ENCODE assay signal across 1 cellular context in genomic region chr10:62093863-62094291, GRCh38.
TF ChIP-seq lines count a peak whose summit lies in the region.

No MANE protein-coding gene starts in this region.

TF ChIP-seq in HepG2, 621 proteins besides CTCF, POLR2A, EP300 and RAD21 (continued from another document and continues in another):
- no peak for TF ChIP-seq GMEB1 (CRISPR knock-in tag; IDR thresholded peaks at IDR 0.05; ENCODE audit: borderline replicate concordance)
- TF ChIP-seq, protein P1, sequence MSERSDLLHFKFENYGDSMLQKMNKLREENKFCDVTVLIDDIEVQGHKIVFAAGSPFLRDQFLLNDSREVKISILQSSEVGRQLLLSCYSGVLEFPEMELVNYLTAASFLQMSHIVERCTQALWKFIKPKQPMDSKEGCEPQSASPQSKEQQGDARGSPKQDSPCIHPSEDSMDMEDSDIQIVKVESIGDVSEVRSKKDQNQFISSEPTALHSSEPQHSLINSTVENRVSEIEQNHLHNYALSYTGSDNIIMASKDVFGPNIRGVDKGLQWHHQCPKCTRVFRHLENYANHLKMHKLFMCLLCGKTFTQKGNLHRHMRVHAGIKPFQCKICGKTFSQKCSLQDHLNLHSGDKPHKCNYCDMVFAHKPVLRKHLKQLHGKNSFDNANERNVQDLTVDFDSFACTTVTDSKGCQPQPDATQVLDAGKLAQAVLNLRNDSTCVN (CRISPR knock-in tag; IDR thresholded peaks at IDR 0.05; ENCODE audit: borderline replicate concordance): no peak
- TF ChIP-seq FIP1L1 (IDR thresholded peaks at IDR 0.05; ENCODE audit: borderline replicate concordance, insufficient read depth, low read depth, low read length): no peak
- no peak for TF ChIP-seq GABPB1 (CRISPR knock-in tag; IDR thresholded peaks at IDR 0.05)
- TF ChIP-seq ZNF460 (CRISPR knock-in tag; IDR thresholded peaks at IDR 0.05; ENCODE audit: borderline replicate concordance): no peak
- TF ChIP-seq REXO4 (CRISPR knock-in tag; IDR thresholded peaks at IDR 0.05; ENCODE audit: borderline replicate concordance): no peak
- no peak for TF ChIP-seq HES4 (CRISPR knock-in tag; IDR thresholded peaks at IDR 0.05; ENCODE audit: borderline replicate concordance)
- TF ChIP-seq ZNF703 (CRISPR knock-in tag; IDR thresholded peaks at IDR 0.05; ENCODE audit: borderline replicate concordance): no peak
- no peak for TF ChIP-seq PREB (CRISPR knock-in tag; IDR thresholded peaks at IDR 0.05)
- TF ChIP-seq ZNF841 (CRISPR knock-in tag; IDR thresholded peaks at IDR 0.05; ENCODE audit: borderline replicate concordance): no peak
- TF ChIP-seq, protein P2, sequence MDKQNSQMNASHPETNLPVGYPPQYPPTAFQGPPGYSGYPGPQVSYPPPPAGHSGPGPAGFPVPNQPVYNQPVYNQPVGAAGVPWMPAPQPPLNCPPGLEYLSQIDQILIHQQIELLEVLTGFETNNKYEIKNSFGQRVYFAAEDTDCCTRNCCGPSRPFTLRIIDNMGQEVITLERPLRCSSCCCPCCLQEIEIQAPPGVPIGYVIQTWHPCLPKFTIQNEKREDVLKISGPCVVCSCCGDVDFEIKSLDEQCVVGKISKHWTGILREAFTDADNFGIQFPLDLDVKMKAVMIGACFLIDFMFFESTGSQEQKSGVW (CRISPR knock-in tag; IDR thresholded peaks at IDR 0.05; ENCODE audit: borderline replicate concordance): no peak
- TF ChIP-seq PRDM15 (CRISPR knock-in tag; IDR thresholded peaks at IDR 0.05): no peak
- TF ChIP-seq, protein P3, sequence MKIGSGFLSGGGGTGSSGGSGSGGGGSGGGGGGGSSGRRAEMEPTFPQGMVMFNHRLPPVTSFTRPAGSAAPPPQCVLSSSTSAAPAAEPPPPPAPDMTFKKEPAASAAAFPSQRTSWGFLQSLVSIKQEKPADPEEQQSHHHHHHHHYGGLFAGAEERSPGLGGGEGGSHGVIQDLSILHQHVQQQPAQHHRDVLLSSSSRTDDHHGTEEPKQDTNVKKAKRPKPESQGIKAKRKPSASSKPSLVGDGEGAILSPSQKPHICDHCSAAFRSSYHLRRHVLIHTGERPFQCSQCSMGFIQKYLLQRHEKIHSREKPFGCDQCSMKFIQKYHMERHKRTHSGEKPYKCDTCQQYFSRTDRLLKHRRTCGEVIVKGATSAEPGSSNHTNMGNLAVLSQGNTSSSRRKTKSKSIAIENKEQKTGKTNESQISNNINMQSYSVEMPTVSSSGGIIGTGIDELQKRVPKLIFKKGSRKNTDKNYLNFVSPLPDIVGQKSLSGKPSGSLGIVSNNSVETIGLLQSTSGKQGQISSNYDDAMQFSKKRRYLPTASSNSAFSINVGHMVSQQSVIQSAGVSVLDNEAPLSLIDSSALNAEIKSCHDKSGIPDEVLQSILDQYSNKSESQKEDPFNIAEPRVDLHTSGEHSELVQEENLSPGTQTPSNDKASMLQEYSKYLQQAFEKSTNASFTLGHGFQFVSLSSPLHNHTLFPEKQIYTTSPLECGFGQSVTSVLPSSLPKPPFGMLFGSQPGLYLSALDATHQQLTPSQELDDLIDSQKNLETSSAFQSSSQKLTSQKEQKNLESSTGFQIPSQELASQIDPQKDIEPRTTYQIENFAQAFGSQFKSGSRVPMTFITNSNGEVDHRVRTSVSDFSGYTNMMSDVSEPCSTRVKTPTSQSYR (CRISPR knock-in tag; IDR thresholded peaks at IDR 0.05; ENCODE audit: borderline replicate concordance): peak; percentile 56; the same call in 1 of the 2 replicates
- no peak for TF ChIP-seq ZFP36 (IDR thresholded peaks at IDR 0.05; ENCODE audit: borderline replicate concordance, low read depth, low read length, partially characterized antibody)
- TF ChIP-seq, protein P4, sequence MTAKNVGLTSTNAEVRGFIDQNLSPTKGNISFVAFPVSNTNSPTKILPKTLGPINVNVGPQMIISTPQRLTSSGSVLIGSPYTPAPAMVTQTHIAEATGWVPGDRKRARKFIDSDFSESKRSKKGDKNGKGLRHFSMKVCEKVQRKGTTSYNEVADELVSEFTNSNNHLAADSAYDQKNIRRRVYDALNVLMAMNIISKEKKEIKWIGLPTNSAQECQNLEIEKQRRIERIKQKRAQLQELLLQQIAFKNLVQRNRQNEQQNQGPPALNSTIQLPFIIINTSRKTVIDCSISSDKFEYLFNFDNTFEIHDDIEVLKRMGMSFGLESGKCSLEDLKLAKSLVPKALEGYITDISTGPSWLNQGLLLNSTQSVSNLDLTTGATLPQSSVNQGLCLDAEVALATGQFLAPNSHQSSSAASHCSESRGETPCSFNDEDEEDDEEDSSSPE (CRISPR knock-in tag; IDR thresholded peaks at IDR 0.05): no peak
- TF ChIP-seq SAFB2 (CRISPR knock-in tag; IDR thresholded peaks at IDR 0.05; ENCODE audit: borderline replicate concordance, low read depth): no peak
- no peak for TF ChIP-seq ZNF296 (CRISPR knock-in tag; conservative IDR thresholded peaks at IDR 0.05)
- TF ChIP-seq KAT8 (CRISPR knock-in tag; IDR thresholded peaks at IDR 0.05): peak; percentile 44; the same call in 1 of the 2 replicates
- TF ChIP-seq ZNF382 (CRISPR knock-in tag; IDR thresholded peaks at IDR 0.05; ENCODE audit: borderline replicate concordance): no peak
- TF ChIP-seq CCAR2 (optimal IDR thresholded peaks at IDR 0.05; ENCODE audit: low read depth, low read length): no peak
- TF ChIP-seq ZNF451 (CRISPR knock-in tag; IDR thresholded peaks at IDR 0.05): no peak
- no peak for TF ChIP-seq NFAT5 (CRISPR knock-in tag; IDR thresholded peaks at IDR 0.05)
- TF ChIP-seq ATF5 (CRISPR knock-in tag; IDR thresholded peaks at IDR 0.05; ENCODE audit: low read depth): no peak
- peak; percentile 95 for TF ChIP-seq MED1 (CRISPR knock-in tag; IDR thresholded peaks at IDR 0.05)
- no peak for TF ChIP-seq FOXO4 (CRISPR knock-in tag; conservative IDR thresholded peaks at IDR 0.05)
- TF ChIP-seq CAMTA2 (CRISPR knock-in tag; IDR thresholded peaks at IDR 0.05; ENCODE audit: borderline replicate concordance): no peak
- TF ChIP-seq ZNF205 (CRISPR knock-in tag; IDR thresholded peaks at IDR 0.05): peak; percentile 66; the same call in 1 of the 2 replicates
- TF ChIP-seq GZF1 (CRISPR knock-in tag; IDR thresholded peaks at IDR 0.05): no peak
- TF ChIP-seq, protein P5, sequence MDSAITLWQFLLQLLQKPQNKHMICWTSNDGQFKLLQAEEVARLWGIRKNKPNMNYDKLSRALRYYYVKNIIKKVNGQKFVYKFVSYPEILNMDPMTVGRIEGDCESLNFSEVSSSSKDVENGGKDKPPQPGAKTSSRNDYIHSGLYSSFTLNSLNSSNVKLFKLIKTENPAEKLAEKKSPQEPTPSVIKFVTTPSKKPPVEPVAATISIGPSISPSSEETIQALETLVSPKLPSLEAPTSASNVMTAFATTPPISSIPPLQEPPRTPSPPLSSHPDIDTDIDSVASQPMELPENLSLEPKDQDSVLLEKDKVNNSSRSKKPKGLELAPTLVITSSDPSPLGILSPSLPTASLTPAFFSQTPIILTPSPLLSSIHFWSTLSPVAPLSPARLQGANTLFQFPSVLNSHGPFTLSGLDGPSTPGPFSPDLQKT (CRISPR knock-in tag; IDR thresholded peaks at IDR 0.05; ENCODE audit: borderline replicate concordance): no peak
- TF ChIP-seq, protein P6, sequence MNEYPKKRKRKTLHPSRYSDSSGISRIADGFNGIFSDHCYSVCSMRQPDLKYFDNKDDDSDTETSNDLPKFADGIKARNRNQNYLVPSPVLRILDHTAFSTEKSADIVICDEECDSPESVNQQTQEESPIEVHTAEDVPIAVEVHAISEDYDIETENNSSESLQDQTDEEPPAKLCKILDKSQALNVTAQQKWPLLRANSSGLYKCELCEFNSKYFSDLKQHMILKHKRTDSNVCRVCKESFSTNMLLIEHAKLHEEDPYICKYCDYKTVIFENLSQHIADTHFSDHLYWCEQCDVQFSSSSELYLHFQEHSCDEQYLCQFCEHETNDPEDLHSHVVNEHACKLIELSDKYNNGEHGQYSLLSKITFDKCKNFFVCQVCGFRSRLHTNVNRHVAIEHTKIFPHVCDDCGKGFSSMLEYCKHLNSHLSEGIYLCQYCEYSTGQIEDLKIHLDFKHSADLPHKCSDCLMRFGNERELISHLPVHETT (CRISPR knock-in tag; conservative IDR thresholded peaks at IDR 0.05): no peak
